7 cellular contexts compared by ENCODE assay signal in genomic region chr20:52423741-52424140, GRCh38.
A peak's percentile ranks its signal among the peaks of the same experiment; 100 is the strongest.
DNase-seq lines count a peak whose midpoint lies in the region; ATAC-seq, FAIRE-seq and TF ChIP-seq lines count a peak whose summit lies in the region.
"Not testable (repeated sequence)": the region's sequence is repeated elsewhere in the genome, so short reads cannot be mapped to it uniquely, and the experiment has no call there.

No MANE protein-coding gene starts in this region.

- not testable (repeated sequence) for ATAC-seq in activated T-cell treated with anti-CD3 and anti-CD28 coated beads, Interleukin-2, amount 50 U/mL, for 72 hours (replicated peaks in 1 of 2); activated naive CD4-positive, alpha-beta T cell treated with anti-CD3 and anti-CD28 coated beads, Interleukin-2, amount 50 U/mL, for 72 hours; effector memory CD8-positive, alpha-beta T cell (replicated peaks); natural killer cell

- peak; percentile 99 for FAIRE-seq in HTR-8/SVneo (lab: Jason Lieb, UNC)

- H3K4me3 ChIP-seq in AG10803 (ENCODE audit: low read length), result not testable (repeated sequence)
- peak overlapping the region in 1 of 2 donors; percentile 56 for H3K4me3 ChIP-seq in neuronal stem cell (ENCODE audit: low read length in 2 of 2)

- H3K79me1 ChIP-seq in neuronal stem cell (ENCODE audit: low read depth, low read length), result not testable (repeated sequence)

- peaks cover 2 to 15% of the 10 kb centered on the region in 2 donors for H3K9me3 Mint-ChIP-seq in activated T-cell treated with anti-CD3 and anti-CD28 coated beads, Interleukin-2, amount 50 U/mL, for 72 hours
- H3K9me3 Mint-ChIP-seq in activated naive CD4-positive, alpha-beta T cell treated with anti-CD3 and anti-CD28 coated beads, Interleukin-2, amount 50 U/mL, for 72 hours, result peaks cover 10 to 18% of the 10 kb centered on the region in 2 donors
- not testable (repeated sequence) for H3K9me3 Mint-ChIP-seq in effector memory CD8-positive, alpha-beta T cell
- peaks cover 3 to 15% of the 10 kb centered on the region in 2 donors for H3K9me3 Mint-ChIP-seq in natural killer cell

- TF ChIP-seq CTCF in AG10803 (conservative IDR thresholded peaks at IDR 0.05; ENCODE audit: low read length); natural killer cell (IDR thresholded peaks at IDR 0.05): not testable (repeated sequence)

- H3K27ac Mint-ChIP-seq in activated T-cell treated with anti-CD3 and anti-CD28 coated beads, Interleukin-2, amount 50 U/mL, for 72 hours, result peak overlapping the region; percentile 70
- H3K27ac Mint-ChIP-seq in activated naive CD4-positive, alpha-beta T cell treated with anti-CD3 and anti-CD28 coated beads, Interleukin-2, amount 50 U/mL, for 72 hours, result peak overlapping the region; percentile 33 to 87
- peak overlapping the region; percentile 56 to 90 for H3K27ac Mint-ChIP-seq in effector memory CD8-positive, alpha-beta T cell
- peak overlapping the region; percentile 73 to 90 for H3K27ac Mint-ChIP-seq in natural killer cell

- not testable (repeated sequence) for H3K27me3 Mint-ChIP-seq in activated T-cell treated with anti-CD3 and anti-CD28 coated beads, Interleukin-2, amount 50 U/mL, for 72 hours (ENCODE audit: low read depth); effector memory CD8-positive, alpha-beta T cell; natural killer cell (ENCODE audit: low read depth in 2 of 2)

- not testable (repeated sequence) for H3K9me3 ChIP-seq in neuronal stem cell (replicated peaks in 1 of 2; ENCODE audit: control insufficient read depth in 2 of 2, insufficient read depth in 1 of 2, low read depth in 1 of 2, low read length in 2 of 2)

- H3K36me3 ChIP-seq in neuronal stem cell (replicated peaks in 1 of 2; ENCODE audit: control insufficient read depth in 2 of 2, insufficient read depth in 2 of 2, low read length in 2 of 2), result not testable (repeated sequence)

- peak overlapping the region; percentile 46 for H2BK12ac ChIP-seq in neuronal stem cell (ENCODE audit: low read length)

- not testable (repeated sequence) for H3K14ac ChIP-seq in neuronal stem cell (ENCODE audit: low read length)

- not testable (repeated sequence) for H2BK5ac ChIP-seq in neuronal stem cell (ENCODE audit: low read length)

- not testable (repeated sequence) for H2BK15ac ChIP-seq in neuronal stem cell (ENCODE audit: low read length)

- not testable (repeated sequence) for H2AFZ ChIP-seq in neuronal stem cell (ENCODE audit: low read length)

- DNase-seq in AG10803 (ENCODE audit: low read depth), result peak; percentile 38
- DNase-seq in HTR-8/SVneo (ENCODE audit: insufficient read length, low spot score); activated T-cell treated with anti-CD3 and anti-CD28 coated beads, Interleukin-2, amount 50 U/mL, for 72 hours; activated naive CD4-positive, alpha-beta T cell treated with anti-CD3 and anti-CD28 coated beads, Interleukin-2, amount 50 U/mL, for 72 hours (ENCODE audit: low spot score in 2 of 2); effector memory CD8-positive, alpha-beta T cell; natural killer cell; neuronal stem cell (ENCODE audit: low spot score): not testable (repeated sequence)

- H3K18ac ChIP-seq in neuronal stem cell (ENCODE audit: low read length), result not testable (repeated sequence)

- not testable (repeated sequence) for H3K27ac ChIP-seq in neuronal stem cell (replicated peaks; ENCODE audit: low read length)

- H3K9ac ChIP-seq in neuronal stem cell (ENCODE audit: low read depth, low read length, poor library complexity), result peak overlapping the region; percentile 17

- H3K27me3 ChIP-seq in neuronal stem cell (ENCODE audit: control insufficient read depth in 3 of 3, insufficient read depth in 3 of 3, low read depth in 1 of 3, low read length in 3 of 3), result not testable (repeated sequence)

- WGBS in neuronal stem cell (ENCODE audit: extremely low coverage in 2 of 2, insufficient read length in 2 of 2, insufficient replicate concordance in 1 of 2), 2 donors, result no CpG with 5 or more reads among the region's 3 CpGs

- H2AK5ac ChIP-seq in neuronal stem cell (ENCODE audit: low read depth, low read length), result not testable (repeated sequence)

- H4K91ac ChIP-seq in neuronal stem cell (ENCODE audit: low read depth, low read length, poor library complexity), result not testable (repeated sequence)

- peak overlapping the region; percentile 37 for H3K23ac ChIP-seq in neuronal stem cell (ENCODE audit: low read depth, low read length, poor library complexity)

- peak overlapping the region; percentile 83 for H4K8ac ChIP-seq in neuronal stem cell (ENCODE audit: low read depth, low read length)

- intact Hi-C loops in natural killer cell (cut with micrococcal nuclease), result not testable (repeated sequence)

- H2BK120ac ChIP-seq in neuronal stem cell (ENCODE audit: low read depth, low read length), result not testable (repeated sequence)

- not testable (repeated sequence) for H3K4me1 ChIP-seq in neuronal stem cell (ENCODE audit: control insufficient read depth in 2 of 2, insufficient read depth in 1 of 2, low read depth in 1 of 2, low read length in 2 of 2)

- H3K4me2 ChIP-seq in neuronal stem cell (ENCODE audit: insufficient read depth, low read length, poor library complexity, severe bottlenecking), result not testable (repeated sequence)

- peaks cover 17% of the 10 kb centered on the region for H3K4me1 Mint-ChIP-seq in activated T-cell treated with anti-CD3 and anti-CD28 coated beads, Interleukin-2, amount 50 U/mL, for 72 hours (ENCODE audit: low read depth)
- not testable (repeated sequence) for H3K4me1 Mint-ChIP-seq in effector memory CD8-positive, alpha-beta T cell (ENCODE audit: low read depth in 2 of 2)
- peaks cover 0 to 16% of the 10 kb centered on the region in 2 donors for H3K4me1 Mint-ChIP-seq in natural killer cell

- peaks cover 6 to 10% of the 10 kb centered on the region in 2 donors for H3K36me3 Mint-ChIP-seq in activated T-cell treated with anti-CD3 and anti-CD28 coated beads, Interleukin-2, amount 50 U/mL, for 72 hours (ENCODE audit: insufficient read depth in 2 of 2)
- H3K36me3 Mint-ChIP-seq in activated naive CD4-positive, alpha-beta T cell treated with anti-CD3 and anti-CD28 coated beads, Interleukin-2, amount 50 U/mL, for 72 hours, result peaks cover 0 to 15% of the 10 kb centered on the region in 2 donors
- peaks cover 12% of the 10 kb centered on the region for H3K36me3 Mint-ChIP-seq in effector memory CD8-positive, alpha-beta T cell (ENCODE audit: insufficient read depth)
- H3K36me3 Mint-ChIP-seq in natural killer cell, result not testable (repeated sequence)

- not testable (repeated sequence) for H3K4ac ChIP-seq in neuronal stem cell (ENCODE audit: low read length)

- not testable (repeated sequence) for H3K4me3 Mint-ChIP-seq in activated T-cell treated with anti-CD3 and anti-CD28 coated beads, Interleukin-2, amount 50 U/mL, for 72 hours
- peak overlapping the region in 1 of 2 donors; percentile 26 for H3K4me3 Mint-ChIP-seq in effector memory CD8-positive, alpha-beta T cell
- H3K4me3 Mint-ChIP-seq in natural killer cell, result peak overlapping the region; percentile 21
